In genomic region chr4:162010362-162010761, GRCh38 we compare ENCODE assay signal across 24 cellular contexts.
A peak's percentile ranks its signal among the peaks of the same experiment; 100 is the strongest.
DNase-seq lines count a peak whose midpoint lies in the region; ATAC-seq and TF ChIP-seq lines count a peak whose summit lies in the region.
"Had no signal": no experiment of that assay in that cellular context is flagged by ENCODE, and none has a peak within 500 bp of the region (broad histone marks: within the 10 kb centered on the region; RNA-seq: fewer than 3 reads in every experiment).

No MANE protein-coding gene starts in this region.

- no peak overlapping the region for H3K4me3 Mint-ChIP-seq in neural progenitor cell
- H3K4me3 Mint-ChIP-seq: activated naive CD8-positive, alpha-beta T cell; activated T-helper 1 cell treated with anti-CD3 and anti-CD28 coated beads, Interleukin-12 subunit alpha, Interleukin-12 subunit beta, Interleukin-2, Interleukin-4 antibody, amounts not matched to agents 30 ng/mL and 10 ng/mL and 1 ng/mL, durations not matched to agents 14 hours and 24 hours and 36 hours; B cell; immature natural killer cell; type B pancreatic cell had no signal

- H3K4me3 ChIP-seq in neural progenitor cell: no peak overlapping the region
- H3K4me3 ChIP-seq: body of pancreas had no signal

- no peaks in the 10 kb centered on the region for H3K9me3 Mint-ChIP-seq in neural progenitor cell
- H3K9me3 Mint-ChIP-seq: activated T-helper 1 cell treated with anti-CD3 and anti-CD28 coated beads, Interleukin-12 subunit alpha, Interleukin-12 subunit beta, Interleukin-2, Interleukin-4 antibody, amounts not matched to agents 30 ng/mL and 10 ng/mL and 1 ng/mL, durations not matched to agents 14 hours and 24 hours and 36 hours; type B pancreatic cell had no signal

- no peak overlapping the region for H3K27ac ChIP-seq in neural progenitor cell
- H3K27ac ChIP-seq: 22Rv1, body of pancreas, KMS-11 had no signal

- H3K79me2 ChIP-seq in neural progenitor cell (ENCODE audit: low read depth): no peaks in the 10 kb centered on the region

- no peak for TF ChIP-seq CTCF in neural progenitor cell (IDR thresholded peaks at IDR 0.05)

- no peak overlapping the region for H3K4me2 ChIP-seq in neural progenitor cell
- H3K4me2 ChIP-seq: KMS-11 had no signal

- ATAC-seq in GM21737 (IDR thresholded peaks at IDR 0.05; ENCODE audit: unreplicated experiment): no peak
- ATAC-seq in HG02970 (IDR thresholded peaks at IDR 0.05; ENCODE audit: low FRiP score, unreplicated experiment): no peak
- ATAC-seq: body of pancreas, Right ventricle myocardium inferior had no signal

- H3K36me3 Mint-ChIP-seq in neural progenitor cell: no peaks in the 10 kb centered on the region
- H3K36me3 Mint-ChIP-seq: activated naive CD8-positive, alpha-beta T cell; immature natural killer cell; type B pancreatic cell had no signal

- H3K4me1 Mint-ChIP-seq in neural progenitor cell: no peaks in the 10 kb centered on the region
- H3K4me1 Mint-ChIP-seq: B cell, immature natural killer cell had no signal

- no peak overlapping the region for H2AFZ ChIP-seq in neural progenitor cell (replicated peaks)

- H3K36me3 ChIP-seq in neural progenitor cell: no peaks in the 10 kb centered on the region

- peaks cover 4% of the 10 kb centered on the region for H3K4me1 ChIP-seq in neural progenitor cell
- H3K4me1 ChIP-seq: body of pancreas had no signal

- H3K27me3 ChIP-seq in neural progenitor cell: no peaks in the 10 kb centered on the region
- H3K27me3 ChIP-seq: body of pancreas had no signal

- no peak overlapping the region for H3K9ac ChIP-seq in neural progenitor cell
- H3K9ac ChIP-seq: KMS-11 had no signal

- no peaks in the 10 kb centered on the region for H3F3A ChIP-seq in neural progenitor cell (ENCODE audit: low read depth)

- no peaks in the 10 kb centered on the region for H3K9me3 ChIP-seq in neural progenitor cell (ENCODE audit: low read depth)
- H3K9me3 ChIP-seq: body of pancreas had no signal

- no peak overlapping the region for H3K27ac Mint-ChIP-seq in neural progenitor cell
- H3K27ac Mint-ChIP-seq: activated naive CD8-positive, alpha-beta T cell; activated T-helper 1 cell treated with anti-CD3 and anti-CD28 coated beads, Interleukin-12 subunit alpha, Interleukin-12 subunit beta, Interleukin-2, Interleukin-4 antibody, amounts not matched to agents 30 ng/mL and 10 ng/mL and 1 ng/mL, durations not matched to agents 14 hours and 24 hours and 36 hours; B cell; immature natural killer cell; type B pancreatic cell had no signal

- DNase-seq in DMS 273 (lab: John Stamatoyannopoulos, UW; ENCODE audit: unreplicated experiment) (peak; percentile 16), DMS 273 treated with DMSO at 0.1 percent for 48 hours (lab: John Stamatoyannopoulos, UW) (no peak), LHCN-M2 (ENCODE audit: low read depth) (peak; percentile 59), amniotic epithelial cell (ENCODE audit: low read depth) (peak; percentile 83), non-pigmented ciliary epithelial cell (ENCODE audit: low read depth) (peak; percentile 1), neural progenitor cell (ENCODE audit: low spot score) (no peak)
- DNase-seq: activated CD4-positive, alpha-beta T cell treated with anti-CD3 and anti-CD28 coated beads for 4 hours; body of pancreas; cortex of kidney; EL; immature natural killer cell; NCI-H2107; NCI-H510A; stimulated activated CD4-positive, alpha-beta T cell treated with anti-CD3 and anti-CD28 coated beads, Interleukin-4, amount 100 ng/mL, for 4 hours; T-helper 1 cell had no signal

- no peaks in the 10 kb centered on the region for H4K20me1 ChIP-seq in neural progenitor cell (ENCODE audit: low read depth)

- H3K27me3 Mint-ChIP-seq in neural progenitor cell (ENCODE audit: insufficient read depth, low read depth): peaks cover 2% of the 10 kb centered on the region
- H3K27me3 Mint-ChIP-seq: activated naive CD8-positive, alpha-beta T cell; B cell; type B pancreatic cell had no signal

Comparison
In these comparisons a context has a peak if more than half of its experiments do, and no peak if none do; other contexts are left out.
1. DNase-seq: peak in DMS 273 (single experiment), LHCN-M2 (single experiment), amniotic epithelial cell (single experiment) and non-pigmented ciliary epithelial cell (single experiment); none in DMS 273 treated with DMSO at 0.1 percent for 48 hours (single experiment) and neural progenitor cell (single experiment).